ENCODE assay signal across 1 cellular context in the genomic region with DNA sequence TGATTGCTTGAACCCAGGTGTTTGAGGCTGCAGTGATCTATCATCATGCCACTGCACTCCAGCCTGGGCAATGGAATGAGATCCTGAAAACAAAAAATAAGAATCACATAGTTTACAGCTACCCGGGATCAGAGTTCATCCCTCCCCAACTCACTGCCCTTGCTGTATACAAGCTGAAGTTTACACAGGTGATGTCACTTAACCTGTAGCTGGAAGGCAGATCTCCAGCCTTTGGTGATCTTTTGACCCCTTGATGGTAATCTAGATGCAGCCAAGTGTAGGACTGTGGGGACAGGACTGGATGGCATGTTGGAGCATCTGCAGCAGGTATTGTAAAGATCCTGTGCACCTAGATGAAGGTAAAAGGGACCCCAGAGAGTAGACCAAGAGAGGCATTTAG.
TF ChIP-seq lines count a peak whose summit lies in the region.

No MANE protein-coding gene starts in this region.

TF ChIP-seq in HepG2, 621 proteins besides CTCF, POLR2A, EP300 and RAD21 (continued from another document and continues in another):
- TF ChIP-seq, protein P1, sequence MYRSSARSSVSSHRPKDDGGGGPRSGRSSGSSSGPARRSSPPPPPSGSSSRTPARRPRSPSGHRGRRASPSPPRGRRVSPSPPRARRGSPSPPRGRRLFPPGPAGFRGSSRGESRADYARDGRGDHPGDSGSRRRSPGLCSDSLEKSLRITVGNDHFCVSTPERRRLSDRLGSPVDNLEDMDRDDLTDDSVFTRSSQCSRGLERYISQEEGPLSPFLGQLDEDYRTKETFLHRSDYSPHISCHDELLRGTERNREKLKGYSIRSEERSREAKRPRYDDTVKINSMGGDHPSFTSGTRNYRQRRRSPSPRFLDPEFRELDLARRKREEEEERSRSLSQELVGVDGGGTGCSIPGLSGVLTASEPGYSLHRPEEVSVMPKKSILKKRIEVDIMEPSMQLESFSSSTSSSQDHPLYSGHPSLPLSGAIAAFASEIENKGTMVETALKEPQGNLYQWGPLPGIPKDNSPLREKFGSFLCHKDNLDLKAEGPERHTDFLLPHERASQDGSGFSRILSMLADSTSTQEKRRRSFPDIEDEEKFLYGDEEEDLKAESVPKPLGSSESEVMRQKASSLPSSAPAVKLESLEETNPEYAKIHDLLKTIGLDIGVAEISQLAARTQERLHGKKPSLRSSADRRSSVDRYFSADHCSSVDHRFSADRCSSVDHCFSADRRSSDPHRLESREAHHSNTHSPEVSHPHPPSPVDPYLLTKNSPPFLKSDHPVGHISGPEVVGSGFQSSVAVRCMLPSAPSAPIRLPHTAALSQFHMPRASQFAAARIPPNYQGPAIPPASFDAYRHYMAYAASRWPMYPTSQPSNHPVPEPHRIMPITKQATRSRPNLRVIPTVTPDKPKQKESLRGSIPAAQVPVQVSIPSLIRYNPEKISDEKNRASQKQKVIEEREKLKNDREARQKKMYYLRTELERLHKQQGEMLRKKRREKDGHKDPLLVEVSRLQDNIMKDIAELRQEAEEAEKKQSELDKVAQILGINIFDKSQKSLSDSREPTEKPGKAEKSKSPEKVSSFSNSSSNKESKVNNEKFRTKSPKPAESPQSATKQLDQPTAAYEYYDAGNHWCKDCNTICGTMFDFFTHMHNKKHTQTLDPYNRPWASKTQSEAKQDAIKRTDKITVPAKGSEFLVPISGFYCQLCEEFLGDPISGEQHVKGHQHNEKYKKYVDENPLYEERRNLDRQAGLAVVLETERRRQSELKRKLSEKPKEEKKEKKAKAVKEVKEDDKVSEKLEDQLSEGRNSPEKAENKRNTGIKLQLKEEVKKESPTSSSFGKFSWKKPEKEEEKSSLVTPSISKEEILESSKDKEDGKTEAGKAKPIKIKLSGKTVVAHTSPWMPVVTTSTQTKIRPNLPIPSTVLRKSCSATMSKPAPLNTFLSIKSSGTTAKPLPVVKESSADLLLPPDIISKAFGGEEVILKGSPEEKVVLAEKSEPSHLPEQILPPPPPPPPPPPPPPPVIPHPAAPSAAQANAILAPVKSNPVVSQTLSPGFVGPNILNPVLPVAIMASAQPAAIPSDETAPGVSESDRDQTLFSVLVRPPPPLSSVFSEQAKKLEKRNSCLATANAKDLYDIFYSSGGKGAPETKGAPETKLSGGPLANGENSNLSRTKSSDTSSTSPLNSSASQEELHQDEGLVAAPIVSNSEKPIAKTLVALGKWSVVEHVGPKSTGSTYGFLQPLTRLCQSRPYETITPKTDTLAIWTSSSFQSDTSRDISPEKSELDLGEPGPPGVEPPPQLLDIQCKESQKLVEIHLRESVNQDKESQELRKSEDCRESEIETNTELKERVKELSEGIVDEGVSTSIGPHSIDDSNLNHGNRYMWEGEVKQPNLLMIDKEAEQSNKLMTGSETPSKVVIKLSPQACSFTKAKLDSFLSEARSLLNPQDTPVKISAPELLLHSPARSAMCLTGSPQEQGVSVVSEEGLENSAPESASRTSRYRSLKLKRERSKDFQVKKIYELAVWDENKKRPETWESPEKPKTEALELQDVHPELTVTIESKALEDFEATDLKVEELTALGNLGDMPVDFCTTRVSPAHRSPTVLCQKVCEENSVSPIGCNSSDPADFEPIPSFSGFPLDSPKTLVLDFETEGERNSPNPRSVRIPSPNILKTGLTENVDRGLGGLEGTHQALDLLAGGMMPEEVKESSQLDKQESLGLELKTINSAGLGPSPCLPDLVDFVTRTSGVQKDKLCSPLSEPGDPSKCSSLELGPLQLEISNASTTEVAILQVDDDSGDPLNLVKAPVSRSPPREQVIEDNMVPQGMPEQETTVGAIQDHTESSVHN (CRISPR knock-in tag; IDR thresholded peaks at IDR 0.05) = no peak
- TF ChIP-seq, protein P2, sequence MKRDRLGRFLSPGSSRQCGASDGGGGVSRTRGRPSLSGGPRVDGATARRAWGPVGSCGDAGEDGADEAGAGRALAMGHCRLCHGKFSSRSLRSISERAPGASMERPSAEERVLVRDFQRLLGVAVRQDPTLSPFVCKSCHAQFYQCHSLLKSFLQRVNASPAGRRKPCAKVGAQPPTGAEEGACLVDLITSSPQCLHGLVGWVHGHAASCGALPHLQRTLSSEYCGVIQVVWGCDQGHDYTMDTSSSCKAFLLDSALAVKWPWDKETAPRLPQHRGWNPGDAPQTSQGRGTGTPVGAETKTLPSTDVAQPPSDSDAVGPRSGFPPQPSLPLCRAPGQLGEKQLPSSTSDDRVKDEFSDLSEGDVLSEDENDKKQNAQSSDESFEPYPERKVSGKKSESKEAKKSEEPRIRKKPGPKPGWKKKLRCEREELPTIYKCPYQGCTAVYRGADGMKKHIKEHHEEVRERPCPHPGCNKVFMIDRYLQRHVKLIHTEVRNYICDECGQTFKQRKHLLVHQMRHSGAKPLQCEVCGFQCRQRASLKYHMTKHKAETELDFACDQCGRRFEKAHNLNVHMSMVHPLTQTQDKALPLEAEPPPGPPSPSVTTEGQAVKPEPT (CRISPR knock-in tag; IDR thresholded peaks at IDR 0.05; ENCODE audit: low read depth) = no peak
- TF ChIP-seq ZBTB44 (CRISPR knock-in tag; IDR thresholded peaks at IDR 0.05) (no peak), MXD4 (CRISPR knock-in tag; IDR thresholded peaks at IDR 0.05) (no peak), MIER3 (CRISPR knock-in tag; IDR thresholded peaks at IDR 0.05; ENCODE audit: borderline replicate concordance) (no peak), TGIF2 (CRISPR knock-in tag; IDR thresholded peaks at IDR 0.05) (no peak), EHMT2 (IDR thresholded peaks at IDR 0.05; ENCODE audit: borderline replicate concordance, low read depth, low read length) (no peak), HCFC1 (IDR thresholded peaks at IDR 0.05; ENCODE audit: low read depth, low read length) (no peak), FOXO4 (CRISPR knock-in tag; conservative IDR thresholded peaks at IDR 0.05) (no peak), SNAPC5 (CRISPR knock-in tag; IDR thresholded peaks at IDR 0.05; ENCODE audit: borderline replicate concordance) (no peak), NFYB (CRISPR knock-in tag; IDR thresholded peaks at IDR 0.05) (no peak), ZSCAN31 (CRISPR knock-in tag; IDR thresholded peaks at IDR 0.05; ENCODE audit: low read depth) (no peak), BRCA1 (CRISPR knock-in tag; IDR thresholded peaks at IDR 0.05) (no peak), ZNF703 (CRISPR knock-in tag; IDR thresholded peaks at IDR 0.05; ENCODE audit: borderline replicate concordance) (no peak), GATAD1 (CRISPR knock-in tag; IDR thresholded peaks at IDR 0.05) (no peak), GFI1 (CRISPR knock-in tag; IDR thresholded peaks at IDR 0.05; ENCODE audit: borderline replicate concordance) (no peak), RFX5 (IDR thresholded peaks at IDR 0.05; ENCODE audit: low read depth, low read length) (no peak), HNF1B (CRISPR knock-in tag; IDR thresholded peaks at IDR 0.05) (0 out of 2 replicates have a peak, but pooled peaks have one; percentile 50), ZNF83 (CRISPR knock-in tag; IDR thresholded peaks at IDR 0.05; ENCODE audit: borderline replicate concordance) (no peak), ATF1 (CRISPR knock-in tag; IDR thresholded peaks at IDR 0.05) (no peak), ZNF724P (CRISPR knock-in tag; IDR thresholded peaks at IDR 0.05; ENCODE audit: borderline replicate concordance) (no peak), TEAD3 (CRISPR knock-in tag; optimal IDR thresholded peaks at IDR 0.05; ENCODE audit: borderline replicate concordance) (peak; percentile 64)
- TF ChIP-seq, protein P3, sequence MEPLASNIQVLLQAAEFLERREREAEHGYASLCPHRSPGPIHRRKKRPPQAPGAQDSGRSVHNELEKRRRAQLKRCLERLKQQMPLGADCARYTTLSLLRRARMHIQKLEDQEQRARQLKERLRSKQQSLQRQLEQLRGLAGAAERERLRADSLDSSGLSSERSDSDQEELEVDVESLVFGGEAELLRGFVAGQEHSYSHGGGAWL (CRISPR knock-in tag; IDR thresholded peaks at IDR 0.05) = no peak
- TF ChIP-seq, protein P4, sequence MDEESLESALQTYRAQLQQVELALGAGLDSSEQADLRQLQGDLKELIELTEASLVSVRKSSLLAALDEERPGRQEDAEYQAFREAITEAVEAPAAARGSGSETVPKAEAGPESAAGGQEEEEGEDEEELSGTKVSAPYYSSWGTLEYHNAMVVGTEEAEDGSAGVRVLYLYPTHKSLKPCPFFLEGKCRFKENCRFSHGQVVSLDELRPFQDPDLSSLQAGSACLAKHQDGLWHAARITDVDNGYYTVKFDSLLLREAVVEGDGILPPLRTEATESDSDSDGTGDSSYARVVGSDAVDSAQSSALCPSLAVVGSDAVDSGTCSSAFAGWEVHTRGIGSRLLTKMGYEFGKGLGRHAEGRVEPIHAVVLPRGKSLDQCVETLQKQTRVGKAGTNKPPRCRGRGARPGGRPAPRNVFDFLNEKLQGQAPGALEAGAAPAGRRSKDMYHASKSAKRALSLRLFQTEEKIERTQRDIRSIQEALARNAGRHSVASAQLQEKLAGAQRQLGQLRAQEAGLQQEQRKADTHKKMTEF (CRISPR knock-in tag; IDR thresholded peaks at IDR 0.05) = no peak
- TF ChIP-seq, protein P5, sequence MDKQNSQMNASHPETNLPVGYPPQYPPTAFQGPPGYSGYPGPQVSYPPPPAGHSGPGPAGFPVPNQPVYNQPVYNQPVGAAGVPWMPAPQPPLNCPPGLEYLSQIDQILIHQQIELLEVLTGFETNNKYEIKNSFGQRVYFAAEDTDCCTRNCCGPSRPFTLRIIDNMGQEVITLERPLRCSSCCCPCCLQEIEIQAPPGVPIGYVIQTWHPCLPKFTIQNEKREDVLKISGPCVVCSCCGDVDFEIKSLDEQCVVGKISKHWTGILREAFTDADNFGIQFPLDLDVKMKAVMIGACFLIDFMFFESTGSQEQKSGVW (CRISPR knock-in tag; IDR thresholded peaks at IDR 0.05; ENCODE audit: borderline replicate concordance) = no peak
- TF ChIP-seq, protein P6, sequence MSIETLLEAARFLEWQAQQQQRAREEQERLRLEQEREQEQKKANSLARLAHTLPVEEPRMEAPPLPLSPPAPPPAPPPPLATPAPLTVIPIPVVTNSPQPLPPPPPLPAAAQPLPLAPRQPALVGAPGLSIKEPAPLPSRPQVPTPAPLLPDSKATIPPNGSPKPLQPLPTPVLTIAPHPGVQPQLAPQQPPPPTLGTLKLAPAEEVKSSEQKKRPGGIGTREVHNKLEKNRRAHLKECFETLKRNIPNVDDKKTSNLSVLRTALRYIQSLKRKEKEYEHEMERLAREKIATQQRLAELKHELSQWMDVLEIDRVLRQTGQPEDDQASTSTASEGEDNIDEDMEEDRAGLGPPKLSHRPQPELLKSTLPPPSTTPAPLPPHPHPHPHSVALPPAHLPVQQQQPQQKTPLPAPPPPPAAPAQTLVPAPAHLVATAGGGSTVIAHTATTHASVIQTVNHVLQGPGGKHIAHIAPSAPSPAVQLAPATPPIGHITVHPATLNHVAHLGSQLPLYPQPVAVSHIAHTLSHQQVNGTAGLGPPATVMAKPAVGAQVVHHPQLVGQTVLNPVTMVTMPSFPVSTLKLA (IDR thresholded peaks at IDR 0.05) = no peak
